ENCODE assay signal across 19 cellular contexts in the genomic region with DNA sequence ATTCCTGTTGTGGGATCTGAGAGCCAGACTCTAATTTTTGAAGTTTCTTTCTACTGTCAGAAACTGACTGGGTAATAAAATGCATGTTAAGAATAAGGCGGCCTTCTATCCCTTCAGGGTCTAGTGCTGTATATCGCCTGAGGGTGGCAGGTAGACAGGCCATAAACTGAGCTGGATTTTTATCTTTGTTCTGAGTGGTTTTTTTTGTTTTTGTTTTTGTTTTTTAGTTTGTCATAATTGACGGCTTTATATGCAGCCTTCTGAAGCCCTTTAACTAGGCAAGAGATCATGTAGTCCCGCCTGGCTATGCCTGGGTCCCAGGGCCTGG.
"Had no signal": no experiment of that assay in that cellular context is flagged by ENCODE, and none has a peak within 500 bp of the region (broad histone marks: within the 10 kb centered on the region; RNA-seq: fewer than 3 reads in every experiment).

No MANE protein-coding gene starts in this region.

- H3K9ac ChIP-seq: KMS-11 had no signal

- H3K36me3 ChIP-seq: SJSA1 had no signal

- H3K4me2 ChIP-seq: KMS-11 had no signal

- H3K27me3 ChIP-seq: SJSA1 had no signal

- H3K9me3 ChIP-seq: SJSA1 had no signal

- H3K27ac ChIP-seq: KMS-11, SJSA1, SK-N-MC had no signal

- H3K4me1 ChIP-seq: SJSA1 had no signal

- DNase-seq: IMR-90, NCI-H1092, NCI-H1105 treated with DMSO at 0.1 percent for 48 hours, NCI-H1417 treated with DMSO at 0.1 percent for 48 hours, NCI-H146, NCI-H1694 treated with DMSO at 0.1 percent for 48 hours, NCI-H1930, NCI-H2081, NCI-H2107, NCI-H2227 treated with DMSO at 0.1 percent for 48 hours, NCI-H524, NCI-H69, NCI-H774, Right ventricle myocardium superior, RPMI8226, SIG-M5 had no signal

- H3K4me3 ChIP-seq: SJSA1, SK-N-MC had no signal
